ENCODE assay signal across 8 cellular contexts in genomic region chr6:137094411-137095008, GRCh38. TPM values are rescaled to one million over a fixed set of nuclear protein-coding genes. Genes with fewer than 3 reads are reported as not detected.
DNase-seq lines count a peak whose midpoint lies in the region; ATAC-seq and TF ChIP-seq lines count a peak whose summit lies in the region.

No MANE protein-coding gene starts in this region.

- no peak for ATAC-seq in HG03108 (IDR thresholded peaks at IDR 0.05; ENCODE audit: unreplicated experiment)

- peak; percentile 56; the same call in 1 of the 2 replicates for TF ChIP-seq CTCF in GM12874 (IDR thresholded peaks at IDR 0.05; ENCODE audit: insufficient read depth, low read depth, low read length)
- TF ChIP-seq CTCF in glutamatergic neuron (IDR thresholded peaks at IDR 0.05; ENCODE audit: partially characterized antibody, unreplicated experiment) = peak; percentile 63

- H3K27ac ChIP-seq in Karpas-422 (ENCODE audit: low read length) = peak overlapping the region; percentile 92
- H3K27ac ChIP-seq in SJCRH30 = no peak overlapping the region

- H3K4me3 Mint-ChIP-seq in activated naive CD4-positive, alpha-beta T cell treated with anti-CD3 and anti-CD28 coated beads, Interleukin-2, amount 10 ng/mL, durations not matched to agents 7 days and 5 days = no peak overlapping the region
- no peak overlapping the region for H3K4me3 Mint-ChIP-seq in glutamatergic neuron (ENCODE audit: unreplicated experiment)

- H3K27me3 Mint-ChIP-seq in activated naive CD4-positive, alpha-beta T cell treated with anti-CD3 and anti-CD28 coated beads, Interleukin-2, amount 10 ng/mL, durations not matched to agents 7 days and 5 days = peaks cover 4% of the 10 kb centered on the region
- H3K27me3 Mint-ChIP-seq in glutamatergic neuron (ENCODE audit: unreplicated experiment) = peaks cover 3% of the 10 kb centered on the region

- peak overlapping the region; percentile 70 for H3K4me2 ChIP-seq in Karpas-422 (ENCODE audit: low read depth, low read length, poor library complexity, severe bottlenecking)

- H3K27me3 ChIP-seq in Karpas-422 (ENCODE audit: low read length) = no peaks in the 10 kb centered on the region
- no peaks in the 10 kb centered on the region for H3K27me3 ChIP-seq in SJCRH30

- H3K79me2 ChIP-seq in Karpas-422 (ENCODE audit: low read length) = no peaks in the 10 kb centered on the region

- peaks cover 17% of the 10 kb centered on the region for H3K4me1 Mint-ChIP-seq in activated naive CD4-positive, alpha-beta T cell treated with anti-CD3 and anti-CD28 coated beads, Interleukin-2, amount 10 ng/mL, durations not matched to agents 7 days and 5 days
- H3K4me1 Mint-ChIP-seq in glutamatergic neuron (ENCODE audit: low read depth, unreplicated experiment) = peaks cover 5% of the 10 kb centered on the region

- no peaks in the 10 kb centered on the region for H4K20me1 ChIP-seq in Karpas-422 (ENCODE audit: insufficient read depth, low read depth, low read length)

- peak overlapping the region; percentile 31; the same call in 1 of the 2 replicates for H3K4me3 ChIP-seq in Karpas-422 (ENCODE audit: low read length)
- H3K4me3 ChIP-seq in SJCRH30 = no peak overlapping the region

- H3K27ac Mint-ChIP-seq in activated naive CD4-positive, alpha-beta T cell treated with anti-CD3 and anti-CD28 coated beads, Interleukin-2, amount 10 ng/mL, durations not matched to agents 7 days and 5 days = no peak overlapping the region
- H3K27ac Mint-ChIP-seq in glutamatergic neuron (ENCODE audit: unreplicated experiment) = no peak overlapping the region

- H3K36me3 ChIP-seq in Karpas-422 (ENCODE audit: insufficient read depth, low read length) (no peaks in the 10 kb centered on the region), SJCRH30 (no peaks in the 10 kb centered on the region)

- H3K9me2 ChIP-seq in Karpas-422 (replicated peaks; ENCODE audit: insufficient read depth, low read length) = no peaks in the 10 kb centered on the region

- H3K9me3 ChIP-seq in Karpas-422 (ENCODE audit: low read length) (no peaks in the 10 kb centered on the region), SJCRH30 (replicated peaks) (no peaks in the 10 kb centered on the region)

- DNase-seq in A172 (ENCODE audit: low spot score) (peak; percentile 64), Karpas-422 (peak; percentile 92), SJCRH30 (peak; percentile 49 to 78), glutamatergic neuron (peak; percentile 61), pons (ENCODE audit: low spot score) (peak; percentile 93)
- peak; percentile 71 for DNase-seq in activated naive CD4-positive, alpha-beta T cell treated with anti-CD3 and anti-CD28 coated beads, Interleukin-2, amount 10 ng/mL, durations not matched to agents 7 days and 5 days

- CTCF ChIA-PET in activated naive CD4-positive, alpha-beta T cell treated with anti-CD3 and anti-CD28 coated beads, Interleukin-2, amount 10 ng/mL, durations not matched to agents 7 days and 5 days (lab: Charles Lee) = interaction anchor here (0.6 to 4.8 kb wide), 28 partner anchors 8 to 912 kb away, joined by 3 to 50 read pairs (median 3); no protein-coding TSS in a partner anchor

- H3K9ac ChIP-seq in Karpas-422 (ENCODE audit: low read length) = peak overlapping the region; percentile 49

- H3K4me1 ChIP-seq in Karpas-422 (ENCODE audit: low read length) (peaks cover 70% of the 10 kb centered on the region), SJCRH30 (peaks cover 7% of the 10 kb centered on the region; the same call in 1 of the 2 replicates)

- no peaks in the 10 kb centered on the region for H3K9me3 Mint-ChIP-seq in activated naive CD4-positive, alpha-beta T cell treated with anti-CD3 and anti-CD28 coated beads, Interleukin-2, amount 10 ng/mL, durations not matched to agents 7 days and 5 days
- no peaks in the 10 kb centered on the region for H3K9me3 Mint-ChIP-seq in glutamatergic neuron (ENCODE audit: unreplicated experiment)

- H2AFZ ChIP-seq in Karpas-422 (ENCODE audit: low read length) = peak overlapping the region; percentile 68

- no peaks in the 10 kb centered on the region for H3K36me3 Mint-ChIP-seq in activated naive CD4-positive, alpha-beta T cell treated with anti-CD3 and anti-CD28 coated beads, Interleukin-2, amount 10 ng/mL, durations not matched to agents 7 days and 5 days
- H3K36me3 Mint-ChIP-seq in glutamatergic neuron (ENCODE audit: unreplicated experiment) = no peaks in the 10 kb centered on the region

RNA-seq across cellular contexts. Expression of gene IL20RA, which starts 49.7 kb away (rescaled TPM):
- total RNA-seq in A172 (2014; rRNA removed; shearing (Covaris generic)) = not detected in 2 replicates
- total RNA-seq in Karpas-422 (2014; rRNA removed; shearing (Covaris generic); ENCODE audit: low replicate concordance) = not detected in 2 replicates
- total RNA-seq in SJCRH30 (2014; rRNA removed; shearing (Covaris generic)) = 0.13 and 0.22 TPM in 2 replicates
- total RNA-seq in glutamatergic neuron (ENCODE audit: unreplicated experiment) = not detected
